Comparison of ENCODE assay signal across 10 cellular contexts in genomic region chr10:62655337-62655994, GRCh38.
A peak's percentile ranks its signal among the peaks of the same experiment; 100 is the strongest.
DNase-seq lines count a peak whose midpoint lies in the region; ATAC-seq and TF ChIP-seq lines count a peak whose summit lies in the region.
"Had no signal": no experiment of that assay in that cellular context is flagged by ENCODE, and none has a peak within 500 bp of the region (broad histone marks: within the 10 kb centered on the region; RNA-seq: fewer than 3 reads in every experiment).

No MANE protein-coding gene starts in this region.

- H3K27ac ChIP-seq in brain microvascular endothelial cell: no peak overlapping the region
- no peak overlapping the region for H3K27ac ChIP-seq in lower lobe of right lung
- H3K27ac ChIP-seq: SK-N-MC had no signal

- no peak for TF ChIP-seq CTCF in brain microvascular endothelial cell (IDR thresholded peaks at IDR 0.05; ENCODE audit: low read depth, low read length, missing control alignments)
- TF ChIP-seq CTCF in lower lobe of right lung (IDR thresholded peaks at IDR 0.05): no peak

- peak; percentile 81 for ATAC-seq in GM18517 (IDR thresholded peaks at IDR 0.05; ENCODE audit: unreplicated experiment)
- ATAC-seq in GM19438 (IDR thresholded peaks at IDR 0.05; ENCODE audit: low read depth, unreplicated experiment): peak; percentile 72
- ATAC-seq in HG02970 (IDR thresholded peaks at IDR 0.05; ENCODE audit: low FRiP score, unreplicated experiment): peak; percentile 55
- no peak for ATAC-seq in lower lobe of right lung

- no peaks in the 10 kb centered on the region for H3K9me3 ChIP-seq in lower lobe of right lung

- H3K9me3 Mint-ChIP-seq in activated T-helper 1 cell treated with anti-CD3 and anti-CD28 coated beads, Interleukin-12 subunit alpha, Interleukin-12 subunit beta, Interleukin-2, Interleukin-4 antibody, amounts not matched to agents 30 ng/mL and 10 ng/mL and 1 ng/mL, durations not matched to agents 14 hours and 24 hours and 36 hours: peaks cover 13% of the 10 kb centered on the region

- H3K4me1 Mint-ChIP-seq in activated T-helper 1 cell treated with anti-CD3 and anti-CD28 coated beads, Interleukin-12 subunit alpha, Interleukin-12 subunit beta, Interleukin-2, Interleukin-4 antibody, amounts not matched to agents 30 ng/mL and 10 ng/mL and 1 ng/mL, durations not matched to agents 14 hours and 24 hours and 36 hours (ENCODE audit: low read depth): peaks cover 49% of the 10 kb centered on the region

- H3K4me3 ChIP-seq in brain microvascular endothelial cell (ENCODE audit: low read depth, low read length): no peak overlapping the region
- no peak overlapping the region for H3K4me3 ChIP-seq in lower lobe of right lung
- H3K4me3 ChIP-seq: SK-N-MC had no signal

- in situ Hi-C loops in brain microvascular endothelial cell (cut with HindIII; ENCODE audit: low pct_ligation_motif_present, low sequenced_read_pairs): no loop called here

- peaks cover 6% of the 10 kb centered on the region for H3K36me3 Mint-ChIP-seq in activated T-helper 1 cell treated with anti-CD3 and anti-CD28 coated beads, Interleukin-12 subunit alpha, Interleukin-12 subunit beta, Interleukin-2, Interleukin-4 antibody, amounts not matched to agents 30 ng/mL and 10 ng/mL and 1 ng/mL, durations not matched to agents 14 hours and 24 hours and 36 hours (ENCODE audit: low read depth)

- no peaks in the 10 kb centered on the region for H3K27me3 ChIP-seq in brain microvascular endothelial cell (replicated peaks)
- H3K27me3 ChIP-seq in lower lobe of right lung (ENCODE audit: low read depth): no peaks in the 10 kb centered on the region

- intact Hi-C loops in activated T-helper 1 cell treated with anti-CD3 and anti-CD28 coated beads, Interleukin-12 subunit alpha, Interleukin-12 subunit beta, Interleukin-2, Interleukin-4 antibody, amounts not matched to agents 30 ng/mL and 10 ng/mL and 1 ng/mL, durations not matched to agents 14 hours and 24 hours and 36 hours (cut with micrococcal nuclease): loop anchor here (1.0 to 2.0 kb wide), 4 partner anchors 8 to 156 kb away; no protein-coding TSS in a partner anchor
- intact Hi-C loops in lower lobe of right lung (cut with DNase I): no loop called here

- H3K4me3 Mint-ChIP-seq in activated T-helper 1 cell treated with anti-CD3 and anti-CD28 coated beads, Interleukin-12 subunit alpha, Interleukin-12 subunit beta, Interleukin-2, Interleukin-4 antibody, amounts not matched to agents 30 ng/mL and 10 ng/mL and 1 ng/mL, durations not matched to agents 14 hours and 24 hours and 36 hours: no peak overlapping the region

- H3K27ac Mint-ChIP-seq in activated T-helper 1 cell treated with anti-CD3 and anti-CD28 coated beads, Interleukin-12 subunit alpha, Interleukin-12 subunit beta, Interleukin-2, Interleukin-4 antibody, amounts not matched to agents 30 ng/mL and 10 ng/mL and 1 ng/mL, durations not matched to agents 14 hours and 24 hours and 36 hours: peak overlapping the region; percentile 44

- no peak for DNase-seq in activated T-helper 1 cell treated with anti-CD3 and anti-CD28 coated beads, Interleukin-12 subunit alpha, Interleukin-12 subunit beta, Interleukin-2, Interleukin-4 antibody, amounts not matched to agents 30 ng/mL and 10 ng/mL and 1 ng/mL, durations not matched to agents 14 hours and 24 hours and 36 hours (ENCODE audit: low spot score)
- no peak for DNase-seq in NCI-H2107 treated with DMSO at 0.1 percent for 48 hours (lab: John Stamatoyannopoulos, UW; ENCODE audit: unreplicated experiment)
- DNase-seq in brain microvascular endothelial cell: no peak
- DNase-seq in lower lobe of right lung: no peak
- DNase-seq: DMS79 treated with DMSO at 0.1 percent for 48 hours; stimulated activated CD4-positive, alpha-beta T cell treated with anti-CD3 and anti-CD28 coated beads, Interleukin-2, amount 100 ng/mL, for 24 hours had no signal

- no peaks in the 10 kb centered on the region for H3K4me1 ChIP-seq in lower lobe of right lung

- H3K27me3 Mint-ChIP-seq in activated T-helper 1 cell treated with anti-CD3 and anti-CD28 coated beads, Interleukin-12 subunit alpha, Interleukin-12 subunit beta, Interleukin-2, Interleukin-4 antibody, amounts not matched to agents 30 ng/mL and 10 ng/mL and 1 ng/mL, durations not matched to agents 14 hours and 24 hours and 36 hours (ENCODE audit: insufficient read depth): peaks cover 1% of the 10 kb centered on the region

- no peaks in the 10 kb centered on the region for H3K36me3 ChIP-seq in brain microvascular endothelial cell (replicated peaks)
- no peaks in the 10 kb centered on the region for H3K36me3 ChIP-seq in lower lobe of right lung

Comparison
In these comparisons a context has a peak if more than half of its experiments do, and no peak if none do; other contexts are left out.
1. ATAC-seq: peak in GM18517 (single experiment), GM19438 (single experiment) and HG02970 (single experiment); none in lower lobe of right lung (0 of 2).